9 cellular contexts compared by ENCODE assay signal in the genomic region with DNA sequence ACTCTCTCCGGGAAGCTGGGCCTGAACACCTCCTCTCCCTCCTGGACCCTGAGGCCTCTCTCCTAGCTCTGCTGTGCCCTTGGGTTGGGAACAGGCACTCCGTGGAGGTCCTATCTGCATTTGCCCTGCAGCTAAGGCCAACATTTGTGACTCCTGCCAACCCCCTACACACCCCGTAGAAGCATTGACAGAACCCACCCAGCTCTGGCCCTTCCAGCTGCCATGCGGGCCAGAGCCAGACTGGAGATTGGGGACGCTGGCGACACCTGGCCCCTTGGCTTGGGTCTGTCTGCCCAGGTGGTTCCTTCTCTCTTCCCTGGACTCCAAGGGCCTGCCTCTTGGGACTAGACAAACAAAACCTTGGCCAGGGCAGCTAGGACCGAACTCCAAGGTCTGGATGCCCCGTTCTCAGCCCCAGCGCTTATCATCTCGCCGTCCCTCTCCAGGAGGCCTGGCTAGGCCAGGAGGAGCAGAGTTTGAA. TPM values are rescaled to one million over a fixed set of nuclear protein-coding genes. Genes with fewer than 3 reads are reported as not detected.
DNase-seq lines count a peak whose midpoint lies in the region; ATAC-seq and TF ChIP-seq lines count a peak whose summit lies in the region.
"Had no signal": no experiment of that assay in that cellular context is flagged by ENCODE, and none has a peak within 500 bp of the region (broad histone marks: within the 10 kb centered on the region; RNA-seq: fewer than 3 reads in every experiment).

No MANE protein-coding gene starts in this region.

- peaks cover 5% of the 10 kb centered on the region for H3K36me3 Mint-ChIP-seq in MCF 10A (ENCODE audit: insufficient read depth, unreplicated experiment)
- H3K36me3 Mint-ChIP-seq in type B pancreatic cell = no peaks in the 10 kb centered on the region

- no peaks in the 10 kb centered on the region for H3K9me3 Mint-ChIP-seq in MCF 10A (ENCODE audit: unreplicated experiment)
- no peaks in the 10 kb centered on the region for H3K9me3 Mint-ChIP-seq in type B pancreatic cell

- H3K27me3 Mint-ChIP-seq in MCF 10A (ENCODE audit: insufficient read depth, unreplicated experiment) = no peaks in the 10 kb centered on the region
- peaks cover 14% of the 10 kb centered on the region for H3K27me3 Mint-ChIP-seq in type B pancreatic cell

- POLR2A ChIA-PET in MCF 10A (lab: Yijun Ruan, JAX) = interaction anchor here (0.6 to 5.7 kb wide), 15 partner anchors 9 to 521 kb away, joined by 3 to 53 read pairs (median 4); a partner anchor contains a TSS

- ATAC-seq in Right ventricle myocardium superior (ENCODE audit: poor library complexity) (no peak), GM19452 (IDR thresholded peaks at IDR 0.05; ENCODE audit: unreplicated experiment) (no peak)

- H3K27me3 ChIP-seq in cardiac muscle cell = no peaks in the 10 kb centered on the region

- peaks cover 20% of the 10 kb centered on the region for H3K4me1 ChIP-seq in cardiac muscle cell (ENCODE audit: low read depth)
- H3K4me1 ChIP-seq in mesodermal cell (ENCODE audit: control insufficient read depth, insufficient read depth, low read length, poor library complexity, severe bottlenecking) = peaks cover 24% of the 10 kb centered on the region

- 75 to 78% methylated on average over 7 to 11 of the region's 11 CpGs for WGBS in mesodermal cell (ENCODE audit: insufficient coverage in 2 of 2), 2 experiments

- no peak for DNase-seq in cardiac muscle cell (ENCODE audit: low read depth in 1 of 2, low spot score in 1 of 2)
- no peak for DNase-seq in Right ventricle myocardium superior
- DNase-seq in MCF 10A (ENCODE audit: unreplicated experiment) = no peak
- DNase-seq in type B pancreatic cell (ENCODE audit: extremely low spot score, unreplicated experiment) = no peak
- DNase-seq in superior temporal gyrus (ENCODE audit: extremely low spot score) = no peak
- no peak for DNase-seq in GM19240 (ENCODE audit: insufficient read length, low spot score)

- no TSS peak for BruUV-seq in MCF 10A (replicated peaks; lab: Mats Ljungman, UMichigan)

- H3K9me3 ChIP-seq in cardiac muscle cell (ENCODE audit: low read depth) (no peaks in the 10 kb centered on the region), mesodermal cell (ENCODE audit: control insufficient read depth, low read length) (no peaks in the 10 kb centered on the region)

- H3K4me1 Mint-ChIP-seq in MCF 10A (ENCODE audit: insufficient read depth, unreplicated experiment) = peaks cover 30% of the 10 kb centered on the region
- peaks cover 35% of the 10 kb centered on the region for H3K4me1 Mint-ChIP-seq in type B pancreatic cell (ENCODE audit: unreplicated experiment)

- H3K4me3 ChIP-seq in cardiac muscle cell = peak overlapping the region; percentile 62
- peak overlapping the region; percentile 59 for H3K4me3 ChIP-seq in mesodermal cell (ENCODE audit: extremely low read depth, insufficient read depth, low read length, poor library complexity, severe bottlenecking)

- H3K4me3 Mint-ChIP-seq in MCF 10A (ENCODE audit: unreplicated experiment) (peak overlapping the region; percentile 80), type B pancreatic cell (peak overlapping the region; percentile 87)

- no peaks in the 10 kb centered on the region for H3K36me3 ChIP-seq in cardiac muscle cell
- no peaks in the 10 kb centered on the region for H3K36me3 ChIP-seq in mesodermal cell (ENCODE audit: control insufficient read depth, insufficient read depth, low read length)

- H3K27ac ChIP-seq in cardiac muscle cell (no peak overlapping the region), mesodermal cell (ENCODE audit: low read depth, low read length, severe bottlenecking) (no peak overlapping the region)

- no peak for TF ChIP-seq CTCF in cardiac muscle cell (IDR thresholded peaks at IDR 0.05; ENCODE audit: low read depth, low read length)
- TF ChIP-seq CTCF in MCF 10A (IDR thresholded peaks at IDR 0.05; ENCODE audit: unreplicated experiment) = no peak
- no peak for TF ChIP-seq CTCF in type B pancreatic cell (conservative IDR thresholded peaks at IDR 0.05)

- H3K27ac Mint-ChIP-seq in MCF 10A (ENCODE audit: low read depth, unreplicated experiment) (peak overlapping the region; percentile 90), type B pancreatic cell (peak overlapping the region; percentile 73)

- intact Hi-C loops in Right ventricle myocardium superior (cut with DNase I) (no loop called here), MCF 10A (cut with micrococcal nuclease) (no loop called here)

- CTCF ChIA-PET in MCF 10A (lab: Yijun Ruan, JAX) = interaction anchor here (0.8 to 11.5 kb wide), 7 partner anchors 9 to 93 kb away, joined by 3 to 134 read pairs (median 4); a partner anchor contains a TSS

RNA-seq across cellular contexts. Expression of a gene that starts 0.6 kb away (rescaled TPM):
- 6.8 and 18.7 TPM in 2 replicates for total RNA-seq in cardiac muscle cell
- polyA plus RNA-seq in cardiac muscle cell = 8.7 and 9.5 TPM in 2 replicates
- 15.4 TPM for total RNA-seq in Right ventricle myocardium superior
- 17.5 and 33.4 TPM in 2 replicates for total RNA-seq in MCF 10A (2022)
- polyA plus RNA-seq in mesodermal cell (2013, experiment 1 of 2) = 9.0 TPM
- polyA plus RNA-seq in mesodermal cell (2013, experiment 2 of 2) = 8.2 TPM
- 12.3 and 17.2 TPM in 2 replicates for total RNA-seq in type B pancreatic cell (ENCODE audit: low replicate concordance)

RNA-seq across cellular contexts. Expression of a gene that starts 34.5 kb away (rescaled TPM):
- total RNA-seq in cardiac muscle cell (0.28 and 0.33 TPM in 2 replicates), Right ventricle myocardium superior (not detected), MCF 10A (2022) (not detected in 2 replicates), type B pancreatic cell (ENCODE audit: low replicate concordance) (not detected in 2 replicates)
- 2.1 TPM in 1 of 2 replicates, not detected in the other for polyA plus RNA-seq in cardiac muscle cell
- polyA plus RNA-seq in mesodermal cell (2013, experiment 1 of 2) = 0.52 TPM
- polyA plus RNA-seq in mesodermal cell (2013, experiment 2 of 2) = not detected
- total RNA-seq: T-helper 2 cell treated with Interferon-gamma antibody and Interleukin-4, amounts not matched to agents 100 ng/mL and 5 ng/mL, for 36 hours had no signal

RNA-seq across cellular contexts. Expression of a gene that starts 35.6 kb away (rescaled TPM):
- total RNA-seq in cardiac muscle cell (7.4 and 10.3 TPM in 2 replicates), Right ventricle myocardium superior (34.2 TPM), MCF 10A (2022) (not detected in 2 replicates), type B pancreatic cell (ENCODE audit: low replicate concordance) (2.5 and 10.0 TPM in 2 replicates)
- 3.5 and 11.9 TPM in 2 replicates for polyA plus RNA-seq in cardiac muscle cell
- polyA plus RNA-seq in mesodermal cell (2013, experiment 1 of 2) = 18.2 TPM
- 19.4 TPM for polyA plus RNA-seq in mesodermal cell (2013, experiment 2 of 2)

RNA-seq across cellular contexts. Expression of a gene that starts 38.0 kb away (rescaled TPM):
- total RNA-seq in cardiac muscle cell (7.3 and 7.7 TPM in 2 replicates), Right ventricle myocardium superior (4.0 TPM), MCF 10A (2022) (not detected in 2 replicates), type B pancreatic cell (ENCODE audit: low replicate concordance) (0.33 and 3.3 TPM in 2 replicates)
- 13.3 and 14.4 TPM in 2 replicates for polyA plus RNA-seq in cardiac muscle cell
- 5.8 TPM for polyA plus RNA-seq in mesodermal cell (2013, experiment 1 of 2)
- 9.9 TPM for polyA plus RNA-seq in mesodermal cell (2013, experiment 2 of 2)
- total RNA-seq: T-helper 2 cell treated with Interferon-gamma antibody and Interleukin-4, amounts not matched to agents 100 ng/mL and 5 ng/mL, for 36 hours had no signal

RNA-seq across cellular contexts. Expression of a gene that starts 48.9 kb away (rescaled TPM):
- total RNA-seq in cardiac muscle cell = 44.9 and 62.6 TPM in 2 replicates
- polyA plus RNA-seq in cardiac muscle cell = 28.5 and 31.9 TPM in 2 replicates
- 35.9 TPM for total RNA-seq in Right ventricle myocardium superior
- total RNA-seq in MCF 10A (2022) = 16.2 and 19.5 TPM in 2 replicates
- polyA plus RNA-seq in mesodermal cell (2013, experiment 1 of 2) = 22.0 TPM
- 18.2 TPM for polyA plus RNA-seq in mesodermal cell (2013, experiment 2 of 2)
- total RNA-seq in type B pancreatic cell (ENCODE audit: low replicate concordance) = 38.5 and 51.5 TPM in 2 replicates
